Comparison of ENCODE assay signal across 9 cellular contexts in the genomic region with DNA sequence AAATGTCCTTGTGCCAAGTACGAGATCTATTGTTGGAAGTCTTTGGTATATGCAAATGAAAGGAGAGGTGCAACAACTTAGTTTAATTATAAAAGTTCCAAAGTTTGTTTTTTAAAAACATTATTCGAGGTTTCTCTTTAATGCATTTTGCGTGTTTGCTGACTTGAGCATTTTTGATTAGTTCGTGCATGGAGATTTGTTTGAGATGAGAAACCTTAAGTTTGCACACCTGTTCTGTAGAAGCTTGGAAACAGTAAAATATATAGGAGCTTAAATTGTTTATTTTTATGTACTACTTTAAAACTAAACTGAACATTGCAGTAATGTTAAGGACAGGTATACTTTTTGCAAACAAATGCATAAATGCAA. TPM values are rescaled to one million over a fixed set of nuclear protein-coding genes. Genes with fewer than 3 reads are reported as not detected.
A peak's percentile ranks its signal among the peaks of the same experiment; 100 is the strongest.
DNase-seq lines count a peak whose midpoint lies in the region; ATAC-seq and TF ChIP-seq lines count a peak whose summit lies in the region.
"Had no signal": no experiment of that assay in that cellular context is flagged by ENCODE, and none has a peak within 500 bp of the region (broad histone marks: within the 10 kb centered on the region; RNA-seq: fewer than 3 reads in every experiment).

No MANE protein-coding gene starts in this region.

- H3K36me3 Mint-ChIP-seq in activated T-cell treated with anti-CD3 and anti-CD28 coated beads, Interleukin-2, amount 50 U/mL, for 72 hours (ENCODE audit: insufficient read depth in 2 of 2), result peaks cover 12 to 16% of the 10 kb centered on the region in 2 donors
- H3K36me3 Mint-ChIP-seq in activated naive CD8-positive, alpha-beta T cell treated with anti-CD3 and anti-CD28 coated beads, Interleukin-2, amount 10 ng/mL, durations not matched to agents 7 days and 5 days, result peaks cover 2% of the 10 kb centered on the region
- H3K36me3 Mint-ChIP-seq in immature natural killer cell, result peaks cover 0 to 3% (median 0%) of the 10 kb centered on the region in 3 donors

- POLR2A ChIA-PET in activated naive CD8-positive, alpha-beta T cell treated with anti-CD3 and anti-CD28 coated beads, Interleukin-2, amount 10 ng/mL, durations not matched to agents 7 days and 5 days (lab: Charles Lee), result no interaction called here

- WGBS in suprapubic skin, result 34% methylated on average over 4 of the region's 4 CpGs
- WGBS in lower leg skin, 2 donors, result 37 to 40% methylated on average over 4 of the region's 4 CpGs

- peaks cover 2 to 3% of the 10 kb centered on the region in 2 donors for H3K9me3 Mint-ChIP-seq in activated T-cell treated with anti-CD3 and anti-CD28 coated beads, Interleukin-2, amount 50 U/mL, for 72 hours
- H3K9me3 Mint-ChIP-seq in activated naive CD8-positive, alpha-beta T cell treated with anti-CD3 and anti-CD28 coated beads, Interleukin-2, amount 10 ng/mL, durations not matched to agents 7 days and 5 days, result peaks cover 1% of the 10 kb centered on the region
- H3K9me3 Mint-ChIP-seq in immature natural killer cell, result peaks cover 0 to 2% (median 0%) of the 10 kb centered on the region in 6 donors

- peak overlapping the region; percentile 68 for H3K4me3 ChIP-seq in suprapubic skin
- no peak overlapping the region for H3K4me3 ChIP-seq in lower leg skin (ENCODE audit: low read depth, poor library complexity, severe bottlenecking)
- H3K4me3 ChIP-seq: GM12878 had no signal

- H3K27me3 Mint-ChIP-seq in activated T-cell treated with anti-CD3 and anti-CD28 coated beads, Interleukin-2, amount 50 U/mL, for 72 hours (ENCODE audit: low read depth), result peaks cover 58% of the 10 kb centered on the region
- H3K27me3 Mint-ChIP-seq in activated naive CD8-positive, alpha-beta T cell treated with anti-CD3 and anti-CD28 coated beads, Interleukin-2, amount 10 ng/mL, durations not matched to agents 7 days and 5 days, result peaks cover 60% of the 10 kb centered on the region
- H3K27me3 Mint-ChIP-seq in immature natural killer cell (ENCODE audit: low read depth in 3 of 3), result peaks cover 9 to 38% (median 21%) of the 10 kb centered on the region in 3 donors

- no peak overlapping the region for H3K27ac Mint-ChIP-seq in activated T-cell treated with anti-CD3 and anti-CD28 coated beads, Interleukin-2, amount 50 U/mL, for 72 hours
- H3K27ac Mint-ChIP-seq in activated naive CD8-positive, alpha-beta T cell treated with anti-CD3 and anti-CD28 coated beads, Interleukin-2, amount 10 ng/mL, durations not matched to agents 7 days and 5 days, result no peak overlapping the region
- peak overlapping the region in 1 of 6 donors; percentile 8 for H3K27ac Mint-ChIP-seq in immature natural killer cell

- H3K4me3 Mint-ChIP-seq in activated T-cell treated with anti-CD3 and anti-CD28 coated beads, Interleukin-2, amount 50 U/mL, for 72 hours, result peak overlapping the region; percentile 83 to 97
- H3K4me3 Mint-ChIP-seq in activated naive CD8-positive, alpha-beta T cell treated with anti-CD3 and anti-CD28 coated beads, Interleukin-2, amount 10 ng/mL, durations not matched to agents 7 days and 5 days, result peak overlapping the region; percentile 99
- H3K4me3 Mint-ChIP-seq in immature natural killer cell, result peak overlapping the region; percentile 82 to 96 (median 94)

- no peak for ATAC-seq in activated T-cell treated with anti-CD3 and anti-CD28 coated beads, Interleukin-2, amount 50 U/mL, for 72 hours (replicated peaks in 1 of 2)
- ATAC-seq in activated naive CD8-positive, alpha-beta T cell treated with anti-CD3 and anti-CD28 coated beads, Interleukin-2, amount 10 ng/mL, durations not matched to agents 7 days and 5 days (ENCODE audit: low read depth), result no peak
- ATAC-seq in GM18870 (IDR thresholded peaks at IDR 0.05; ENCODE audit: unreplicated experiment), result no peak
- ATAC-seq: GM12878 had no signal

- TF ChIP-seq POLR2A in suprapubic skin (IDR thresholded peaks at IDR 0.05) (no peak), lower leg skin (IDR thresholded peaks at IDR 0.05) (no peak)

- no peak for TF ChIP-seq CTCF in suprapubic skin (IDR thresholded peaks at IDR 0.05)
- no peak for TF ChIP-seq CTCF in lower leg skin (IDR thresholded peaks at IDR 0.05)

- H3K4me1 ChIP-seq in suprapubic skin, result peaks cover 47% of the 10 kb centered on the region

- H3K4me1 Mint-ChIP-seq in activated T-cell treated with anti-CD3 and anti-CD28 coated beads, Interleukin-2, amount 50 U/mL, for 72 hours (ENCODE audit: low read depth), result peaks cover 37% of the 10 kb centered on the region
- H3K4me1 Mint-ChIP-seq in activated naive CD8-positive, alpha-beta T cell treated with anti-CD3 and anti-CD28 coated beads, Interleukin-2, amount 10 ng/mL, durations not matched to agents 7 days and 5 days, result peaks cover 23% of the 10 kb centered on the region
- H3K4me1 Mint-ChIP-seq in immature natural killer cell, result peaks cover 35 to 40% of the 10 kb centered on the region in 2 donors

- H3K27me3 ChIP-seq in suprapubic skin, result peaks cover 6% of the 10 kb centered on the region

- no peaks in the 10 kb centered on the region for H3K9me3 ChIP-seq in suprapubic skin

- no peak for DNase-seq in activated T-cell treated with anti-CD3 and anti-CD28 coated beads, Interleukin-2, amount 50 U/mL, for 72 hours
- no peak for DNase-seq in activated T-cell treated with anti-CD3 and anti-CD28 coated beads for 4 hours
- DNase-seq in activated naive CD8-positive, alpha-beta T cell treated with anti-CD3 and anti-CD28 coated beads, Interleukin-2, amount 10 ng/mL, durations not matched to agents 7 days and 5 days, result no peak
- DNase-seq in immature natural killer cell, result no peak
- no peak for DNase-seq in suprapubic skin (ENCODE audit: low spot score in 2 of 2)
- no peak for DNase-seq in lower leg skin (ENCODE audit: low spot score in 2 of 2)
- no peak for DNase-seq in NOMO-1 (lab: John Stamatoyannopoulos, UW; ENCODE audit: unreplicated experiment in 2 of 2)

- TF ChIP-seq EP300 in suprapubic skin (IDR thresholded peaks at IDR 0.05), result no peak

- H3K36me3 ChIP-seq in suprapubic skin, result no peaks in the 10 kb centered on the region

- intact Hi-C loops in lower leg skin (cut with DNase I; ENCODE audit: low total_unique reads), result no loop called here

- H3K27ac ChIP-seq in suprapubic skin, result no peak overlapping the region

RNA-seq across cellular contexts. Expression of a gene that starts 2.3 kb away (rescaled TPM):
- 1 to 10 TPM; 5.5 to 7.7 TPM for total RNA-seq in activated T-cell treated with anti-CD3 and anti-CD28 coated beads, Interleukin-2, amount 50 U/mL, for 72 hours
- total RNA-seq in activated naive CD8-positive, alpha-beta T cell treated with anti-CD3 and anti-CD28 coated beads, Interleukin-2, amount 10 ng/mL, durations not matched to agents 7 days and 5 days, result 1 to 10 TPM; 3.3 to 4.0 TPM
- 1 to 10 TPM in 1 of 3 donors, under 1 TPM in 2; 0.11 to 1.2 (median 0.73) TPM for polyA plus RNA-seq in immature natural killer cell
- total RNA-seq in suprapubic skin, result 10 to 100 TPM; 70.8 to 98.0 (median 91.6) TPM
- total RNA-seq in lower leg skin, result 100 to 1,000 TPM; 103 to 165 (median 138) TPM

RNA-seq across cellular contexts. Expression of a gene that starts 6.9 kb away (rescaled TPM):
- under 1 TPM in 1 of 2 donors, not detected in 1; 0.16 TPM for total RNA-seq in activated T-cell treated with anti-CD3 and anti-CD28 coated beads, Interleukin-2, amount 50 U/mL, for 72 hours
- under 1 TPM; 0.28 to 0.69 TPM for total RNA-seq in activated naive CD8-positive, alpha-beta T cell treated with anti-CD3 and anti-CD28 coated beads, Interleukin-2, amount 10 ng/mL, durations not matched to agents 7 days and 5 days
- under 1 TPM in 2 of 3 donors, not detected in 1; 0.47 to 0.81 TPM for polyA plus RNA-seq in immature natural killer cell
- total RNA-seq in suprapubic skin (1 to 10 TPM in 2 of 4 donors, under 1 TPM in 1, not detected in 1; 0.72 to 2.7 (median 1.5) TPM), lower leg skin (1 to 10 TPM in 2 of 4 donors, under 1 TPM in 2; 0.84 to 2.0 (median 1.3) TPM)

RNA-seq across cellular contexts. Expression of a gene that starts 38.3 kb away (rescaled TPM):
- total RNA-seq in activated T-cell treated with anti-CD3 and anti-CD28 coated beads, Interleukin-2, amount 50 U/mL, for 72 hours, result 10 to 100 TPM; 46.9 to 49.5 TPM
- 10 to 100 TPM; 84.1 to 86.7 TPM for total RNA-seq in activated naive CD8-positive, alpha-beta T cell treated with anti-CD3 and anti-CD28 coated beads, Interleukin-2, amount 10 ng/mL, durations not matched to agents 7 days and 5 days
- polyA plus RNA-seq in immature natural killer cell, result 100 to 1,000 TPM in 1 of 3 donors, 10 to 100 TPM in 2; 53.5 to 123 (median 70.9) TPM
- total RNA-seq in suprapubic skin, result 100 to 1,000 TPM in 1 of 4 donors, 10 to 100 TPM in 3; 33.4 to 129 (median 59.8) TPM
- total RNA-seq in lower leg skin, result 10 to 100 TPM; 35.2 to 50.4 (median 39.4) TPM

RNA-seq across cellular contexts. Expression of a gene that starts 39.2 kb away (rescaled TPM):
- 10 to 100 TPM; 30.4 to 31.3 TPM for total RNA-seq in activated T-cell treated with anti-CD3 and anti-CD28 coated beads, Interleukin-2, amount 50 U/mL, for 72 hours
- total RNA-seq in activated naive CD8-positive, alpha-beta T cell treated with anti-CD3 and anti-CD28 coated beads, Interleukin-2, amount 10 ng/mL, durations not matched to agents 7 days and 5 days, result 10 to 100 TPM; 51.2 to 55.3 TPM
- polyA plus RNA-seq in immature natural killer cell, result 10 to 100 TPM in 2 of 3 donors, 1 to 10 TPM in 1; 9.9 to 23.1 (median 15.3) TPM
- total RNA-seq in suprapubic skin (10 to 100 TPM in 3 of 4 donors, 1 to 10 TPM in 1; 5.9 to 29.9 (median 11.4) TPM), lower leg skin (10 to 100 TPM in 2 of 4 donors, 1 to 10 TPM in 2; 7.8 to 15.1 (median 9.1) TPM)

Comparison
In these comparisons a context has a peak if more than half of its experiments do, and no peak if none do; other contexts are left out.
1. RNA of a gene that starts 2.3 kb away (total RNA-seq): 103 to 165 TPM in lower leg skin and 70.8 to 98.0 TPM in suprapubic skin; 5.5 to 7.7 TPM in activated T-cell treated with anti-CD3 and anti-CD28 coated beads, Interleukin-2, amount 50 U/mL, for 72 hours and 3.3 to 4.0 TPM in activated naive CD8-positive, alpha-beta T cell treated with anti-CD3 and anti-CD28 coated beads, Interleukin-2, amount 10 ng/mL, durations not matched to agents 7 days and 5 days; every median in the first group is over 4 times any median in the second.
2. Peak in every context shown above with its lines, with median percentiles within 50 percentile points of each other: H3K4me3 Mint-ChIP-seq.